Comparison of ENCODE assay signal across 1 cellular context in the genomic region with DNA sequence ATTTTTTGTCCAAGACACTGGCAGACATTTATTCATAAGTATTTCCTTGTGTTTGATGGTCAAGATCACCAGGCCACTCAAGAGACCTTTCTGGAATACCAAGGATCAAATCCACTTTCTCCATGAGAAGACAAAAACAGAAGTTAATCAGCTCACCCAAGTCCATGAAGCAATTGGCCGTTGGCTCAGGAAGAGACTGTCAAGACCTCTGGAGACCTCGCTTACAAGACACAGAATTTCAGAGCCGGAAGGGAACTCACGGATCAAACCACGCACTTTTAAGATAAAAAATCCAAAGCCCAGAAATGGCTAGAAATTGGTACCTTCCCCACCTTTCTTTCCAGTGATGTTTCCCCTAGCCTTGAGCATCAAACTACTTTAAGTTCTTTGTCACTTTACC.
TF ChIP-seq lines count a peak whose summit lies in the region.

No MANE protein-coding gene starts in this region.

TF ChIP-seq in endothelial cell of umbilical vein, 7 proteins besides CTCF, POLR2A, EP300 and RAD21:
- TF ChIP-seq GATA2 (IDR thresholded peaks at IDR 0.05; ENCODE audit: insufficient read depth, insufficient read length, low read depth, low read length) (no peak), POLR2AphosphoS5 (IDR thresholded peaks at IDR 0.05; ENCODE audit: insufficient read depth, low read depth, low read length) (no peak), MYC (IDR thresholded peaks at IDR 0.05; ENCODE audit: low read depth, low read length) (no peak), FOS (IDR thresholded peaks at IDR 0.05; ENCODE audit: borderline replicate concordance, insufficient read depth, low read length) (no peak), JUN (IDR thresholded peaks at IDR 0.05; ENCODE audit: borderline replicate concordance, insufficient read depth, insufficient read length, low read depth) (no peak), EZH2 (IDR thresholded peaks at IDR 0.05; ENCODE audit: borderline replicate concordance, low read depth, low read length, severe bottlenecking) (no peak)
- TF ChIP-seq, protein P1, sequence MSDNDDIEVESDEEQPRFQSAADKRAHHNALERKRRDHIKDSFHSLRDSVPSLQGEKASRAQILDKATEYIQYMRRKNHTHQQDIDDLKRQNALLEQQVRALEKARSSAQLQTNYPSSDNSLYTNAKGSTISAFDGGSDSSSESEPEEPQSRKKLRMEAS (IDR thresholded peaks at IDR 0.05; ENCODE audit: insufficient read depth, insufficient read length) = no peak
